In the genomic region with DNA sequence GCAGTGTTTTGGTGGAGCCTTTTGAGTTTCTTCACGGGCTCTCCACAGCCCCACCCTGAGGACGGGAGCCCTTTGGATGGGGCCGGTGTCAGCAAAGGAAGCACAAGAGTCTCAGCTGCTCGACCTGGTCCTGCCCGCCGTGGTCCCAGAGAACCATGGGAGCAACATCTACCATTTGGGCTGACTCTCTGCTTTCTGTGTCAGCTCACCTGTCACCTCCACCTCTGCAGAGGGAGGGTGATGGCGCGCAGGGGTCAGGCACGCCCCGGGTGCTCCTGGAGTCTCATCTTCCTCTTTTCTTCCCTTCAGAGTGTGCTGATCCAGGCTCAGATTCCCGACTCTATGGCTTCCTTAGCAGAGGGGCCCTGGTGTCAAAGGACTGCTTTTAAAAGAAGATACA, we compare ENCODE assay signal across 10 cellular contexts.
DNase-seq lines count a peak whose midpoint lies in the region; ATAC-seq and TF ChIP-seq lines count a peak whose summit lies in the region.
"Had no signal": no experiment of that assay in that cellular context is flagged by ENCODE, and none has a peak within 500 bp of the region (broad histone marks: within the 10 kb centered on the region; RNA-seq: fewer than 3 reads in every experiment).

No MANE protein-coding gene starts in this region.

- no peak for ATAC-seq in upper lobe of left lung (ENCODE audit: low FRiP score in 2 of 2)

- no peak for TF ChIP-seq EP300 in upper lobe of left lung (IDR thresholded peaks at IDR 0.05)

- H2BK120ac ChIP-seq in mesendoderm (ENCODE audit: low read depth, low read length), result no peak overlapping the region

- H3K36me3 ChIP-seq in mesendoderm (ENCODE audit: control insufficient read depth, insufficient read depth, low read length) (no peaks in the 10 kb centered on the region), upper lobe of left lung (no peaks in the 10 kb centered on the region)

- peaks cover 30% of the 10 kb centered on the region for H3K36me3 Mint-ChIP-seq in activated naive CD4-positive, alpha-beta T cell treated with anti-CD3 and anti-CD28 coated beads, Interleukin-2, amount 10 ng/mL, durations not matched to agents 7 days and 5 days
- H3K36me3 Mint-ChIP-seq in brain, result no peaks in the 10 kb centered on the region

- H3K27me3 Mint-ChIP-seq in activated naive CD4-positive, alpha-beta T cell treated with anti-CD3 and anti-CD28 coated beads, Interleukin-2, amount 10 ng/mL, durations not matched to agents 7 days and 5 days, result no peaks in the 10 kb centered on the region
- H3K27me3 Mint-ChIP-seq in brain, result peaks cover 4% of the 10 kb centered on the region

- H4K8ac ChIP-seq in mesendoderm (ENCODE audit: low read depth, low read length), result no peak overlapping the region

- H3K18ac ChIP-seq in mesendoderm (ENCODE audit: low read length), result no peak overlapping the region

- no peak for TF ChIP-seq CTCF in brain (conservative IDR thresholded peaks at IDR 0.05)
- no peak for TF ChIP-seq CTCF in upper lobe of left lung (IDR thresholded peaks at IDR 0.05)

- peak overlapping the region; percentile 45 for H3K23ac ChIP-seq in mesendoderm (ENCODE audit: low read length)

- WGBS in mesendoderm (ENCODE audit: extremely low coverage, insufficient coverage, low lambda C conversion rate), result no CpG with 5 or more reads among the region's 11 CpGs
- 57 to 66% methylated on average over 11 of the region's 11 CpGs for WGBS in upper lobe of left lung, 2 donors

- H3K79me2 ChIP-seq in mesendoderm (ENCODE audit: control insufficient read depth, insufficient read depth, low read length), result no peaks in the 10 kb centered on the region

- peak overlapping the region; percentile 89 for H3K27ac Mint-ChIP-seq in activated naive CD4-positive, alpha-beta T cell treated with anti-CD3 and anti-CD28 coated beads, Interleukin-2, amount 10 ng/mL, durations not matched to agents 7 days and 5 days
- peak overlapping the region in 3 of 5 experiments; percentile 75 to 81 (median 80) for H3K27ac Mint-ChIP-seq in brain

- no peak overlapping the region for H3K9ac ChIP-seq in mesendoderm (ENCODE audit: low read length)

- H3K4me3 Mint-ChIP-seq in activated naive CD4-positive, alpha-beta T cell treated with anti-CD3 and anti-CD28 coated beads, Interleukin-2, amount 10 ng/mL, durations not matched to agents 7 days and 5 days, result peak overlapping the region; percentile 49
- H3K4me3 Mint-ChIP-seq in brain, result no peak overlapping the region

- H3K4me2 ChIP-seq in mesendoderm (ENCODE audit: low read length), result no peak overlapping the region

- no peak overlapping the region for H4K5ac ChIP-seq in mesendoderm (ENCODE audit: low read length)

- peak overlapping the region; percentile 52 for H3K27ac ChIP-seq in mesendoderm (ENCODE audit: low read depth, low read length)
- peak overlapping the region; percentile 55 to 85 (median 76) for H3K27ac ChIP-seq in upper lobe of left lung

- no peaks in the 10 kb centered on the region for H3K79me1 ChIP-seq in mesendoderm (ENCODE audit: low read length)

- H3K4ac ChIP-seq in mesendoderm (ENCODE audit: low read depth, low read length), result no peak overlapping the region

- TF ChIP-seq POLR2A in upper lobe of left lung (IDR thresholded peaks at IDR 0.05), result no peak

- H3K4me1 ChIP-seq in mesendoderm (ENCODE audit: control insufficient read depth, low read depth, low read length), result no peaks in the 10 kb centered on the region
- H3K4me1 ChIP-seq in upper lobe of left lung, result peaks cover 0 to 30% (median 8%) of the 10 kb centered on the region in 4 donors

- CTCF ChIA-PET in activated naive CD4-positive, alpha-beta T cell treated with anti-CD3 and anti-CD28 coated beads, Interleukin-2, amount 10 ng/mL, durations not matched to agents 7 days and 5 days (lab: Charles Lee), result no interaction called here

- H3K9me3 ChIP-seq in upper lobe of left lung, result no peaks in the 10 kb centered on the region

- H2BK15ac ChIP-seq in mesendoderm (replicated peaks; ENCODE audit: low read depth), result no peak overlapping the region

- DNase-seq in activated naive CD4-positive, alpha-beta T cell treated with anti-CD3 and anti-CD28 coated beads, Interleukin-2, amount 10 ng/mL, durations not matched to agents 7 days and 5 days, result no peak
- no peak for DNase-seq in activated naive CD4-positive, alpha-beta T cell treated with anti-CD3 and anti-CD28 coated beads, Interleukin-2, amount 50 U/mL, for 16 hours
- DNase-seq in mesendoderm, result peak; percentile 26
- peak in 1 of 2 donors; percentile 44 for DNase-seq in upper lobe of left lung
- DNase-seq in NCI-H748 treated with DMSO at 0.1 percent for 48 hours (lab: John Stamatoyannopoulos, UW), result no peak
- no peak for DNase-seq in NCI-H187 (lab: John Stamatoyannopoulos, UW)
- no peak for DNase-seq in SKM-1 (lab: John Stamatoyannopoulos, UW; ENCODE audit: unreplicated experiment)
- DNase-seq: activated CD8-positive, alpha-beta memory T cell treated with anti-CD3 and anti-CD28 coated beads, Interleukin-2, amount 50 U/mL, for 4 hours; NCI-H2081 treated with DMSO at 0.1 percent for 48 hours had no signal

- peaks cover 62% of the 10 kb centered on the region for H3K4me1 Mint-ChIP-seq in activated naive CD4-positive, alpha-beta T cell treated with anti-CD3 and anti-CD28 coated beads, Interleukin-2, amount 10 ng/mL, durations not matched to agents 7 days and 5 days
- peaks cover 39% of the 10 kb centered on the region for H3K4me1 Mint-ChIP-seq in brain

- H3K9me3 Mint-ChIP-seq in activated naive CD4-positive, alpha-beta T cell treated with anti-CD3 and anti-CD28 coated beads, Interleukin-2, amount 10 ng/mL, durations not matched to agents 7 days and 5 days, result no peaks in the 10 kb centered on the region
- H3K9me3 Mint-ChIP-seq in brain, result peaks cover 0 to 4% (median 0%) of the 10 kb centered on the region in 5 experiments

- H3K27me3 ChIP-seq in mesendoderm (ENCODE audit: insufficient read depth, low read length, poor library complexity) (no peaks in the 10 kb centered on the region), upper lobe of left lung (no peaks in the 10 kb centered on the region)

- no peak overlapping the region for H2BK5ac ChIP-seq in mesendoderm (ENCODE audit: low read length)

- H3K4me3 ChIP-seq in mesendoderm (ENCODE audit: low read length) (no peak overlapping the region), upper lobe of left lung (no peak overlapping the region)

- H3K56ac ChIP-seq in mesendoderm (ENCODE audit: low read length), result peak overlapping the region; percentile 42

- no peak overlapping the region for H2AK5ac ChIP-seq in mesendoderm (ENCODE audit: low read length)
